ENCODE assay signal across 1 cellular context in the genomic region with DNA sequence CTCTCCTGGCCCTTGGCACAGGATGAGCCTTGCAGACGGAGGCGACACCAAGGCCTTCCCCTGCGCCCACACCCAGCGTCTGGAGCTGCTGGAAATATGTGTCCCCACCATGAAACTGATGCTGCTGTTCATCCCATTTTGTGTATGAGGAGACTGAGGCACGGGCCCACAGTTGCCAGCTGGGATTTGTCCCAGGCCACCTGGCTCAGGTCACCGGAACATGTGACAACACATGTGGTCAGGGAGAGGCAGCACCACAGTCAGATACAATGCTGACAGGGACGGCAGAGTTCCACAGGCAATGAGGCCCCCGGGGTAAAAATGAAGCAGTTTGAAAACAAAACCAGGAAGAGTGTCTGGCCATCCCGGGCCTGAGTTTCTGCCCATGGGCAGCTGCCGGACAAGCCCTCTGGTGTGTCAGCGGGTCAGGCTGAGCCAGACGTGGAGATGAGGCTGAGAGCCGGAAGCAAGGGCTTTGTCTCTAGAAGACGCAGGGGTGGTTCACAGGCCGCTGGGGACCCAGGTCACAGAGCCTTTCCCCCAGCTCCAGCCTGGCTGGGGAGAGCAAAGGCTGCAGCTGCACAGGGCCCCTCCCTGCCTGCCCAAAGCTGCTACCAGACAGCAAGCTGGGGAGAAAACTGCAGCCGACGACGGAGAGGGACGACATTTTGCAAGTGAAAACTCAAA.
TF ChIP-seq lines count a peak whose summit lies in the region.

No MANE protein-coding gene starts in this region.

TF ChIP-seq in K562, 482 proteins besides CTCF, POLR2A, EP300 and RAD21 (continued from another document):
- TF ChIP-seq, protein P1, sequence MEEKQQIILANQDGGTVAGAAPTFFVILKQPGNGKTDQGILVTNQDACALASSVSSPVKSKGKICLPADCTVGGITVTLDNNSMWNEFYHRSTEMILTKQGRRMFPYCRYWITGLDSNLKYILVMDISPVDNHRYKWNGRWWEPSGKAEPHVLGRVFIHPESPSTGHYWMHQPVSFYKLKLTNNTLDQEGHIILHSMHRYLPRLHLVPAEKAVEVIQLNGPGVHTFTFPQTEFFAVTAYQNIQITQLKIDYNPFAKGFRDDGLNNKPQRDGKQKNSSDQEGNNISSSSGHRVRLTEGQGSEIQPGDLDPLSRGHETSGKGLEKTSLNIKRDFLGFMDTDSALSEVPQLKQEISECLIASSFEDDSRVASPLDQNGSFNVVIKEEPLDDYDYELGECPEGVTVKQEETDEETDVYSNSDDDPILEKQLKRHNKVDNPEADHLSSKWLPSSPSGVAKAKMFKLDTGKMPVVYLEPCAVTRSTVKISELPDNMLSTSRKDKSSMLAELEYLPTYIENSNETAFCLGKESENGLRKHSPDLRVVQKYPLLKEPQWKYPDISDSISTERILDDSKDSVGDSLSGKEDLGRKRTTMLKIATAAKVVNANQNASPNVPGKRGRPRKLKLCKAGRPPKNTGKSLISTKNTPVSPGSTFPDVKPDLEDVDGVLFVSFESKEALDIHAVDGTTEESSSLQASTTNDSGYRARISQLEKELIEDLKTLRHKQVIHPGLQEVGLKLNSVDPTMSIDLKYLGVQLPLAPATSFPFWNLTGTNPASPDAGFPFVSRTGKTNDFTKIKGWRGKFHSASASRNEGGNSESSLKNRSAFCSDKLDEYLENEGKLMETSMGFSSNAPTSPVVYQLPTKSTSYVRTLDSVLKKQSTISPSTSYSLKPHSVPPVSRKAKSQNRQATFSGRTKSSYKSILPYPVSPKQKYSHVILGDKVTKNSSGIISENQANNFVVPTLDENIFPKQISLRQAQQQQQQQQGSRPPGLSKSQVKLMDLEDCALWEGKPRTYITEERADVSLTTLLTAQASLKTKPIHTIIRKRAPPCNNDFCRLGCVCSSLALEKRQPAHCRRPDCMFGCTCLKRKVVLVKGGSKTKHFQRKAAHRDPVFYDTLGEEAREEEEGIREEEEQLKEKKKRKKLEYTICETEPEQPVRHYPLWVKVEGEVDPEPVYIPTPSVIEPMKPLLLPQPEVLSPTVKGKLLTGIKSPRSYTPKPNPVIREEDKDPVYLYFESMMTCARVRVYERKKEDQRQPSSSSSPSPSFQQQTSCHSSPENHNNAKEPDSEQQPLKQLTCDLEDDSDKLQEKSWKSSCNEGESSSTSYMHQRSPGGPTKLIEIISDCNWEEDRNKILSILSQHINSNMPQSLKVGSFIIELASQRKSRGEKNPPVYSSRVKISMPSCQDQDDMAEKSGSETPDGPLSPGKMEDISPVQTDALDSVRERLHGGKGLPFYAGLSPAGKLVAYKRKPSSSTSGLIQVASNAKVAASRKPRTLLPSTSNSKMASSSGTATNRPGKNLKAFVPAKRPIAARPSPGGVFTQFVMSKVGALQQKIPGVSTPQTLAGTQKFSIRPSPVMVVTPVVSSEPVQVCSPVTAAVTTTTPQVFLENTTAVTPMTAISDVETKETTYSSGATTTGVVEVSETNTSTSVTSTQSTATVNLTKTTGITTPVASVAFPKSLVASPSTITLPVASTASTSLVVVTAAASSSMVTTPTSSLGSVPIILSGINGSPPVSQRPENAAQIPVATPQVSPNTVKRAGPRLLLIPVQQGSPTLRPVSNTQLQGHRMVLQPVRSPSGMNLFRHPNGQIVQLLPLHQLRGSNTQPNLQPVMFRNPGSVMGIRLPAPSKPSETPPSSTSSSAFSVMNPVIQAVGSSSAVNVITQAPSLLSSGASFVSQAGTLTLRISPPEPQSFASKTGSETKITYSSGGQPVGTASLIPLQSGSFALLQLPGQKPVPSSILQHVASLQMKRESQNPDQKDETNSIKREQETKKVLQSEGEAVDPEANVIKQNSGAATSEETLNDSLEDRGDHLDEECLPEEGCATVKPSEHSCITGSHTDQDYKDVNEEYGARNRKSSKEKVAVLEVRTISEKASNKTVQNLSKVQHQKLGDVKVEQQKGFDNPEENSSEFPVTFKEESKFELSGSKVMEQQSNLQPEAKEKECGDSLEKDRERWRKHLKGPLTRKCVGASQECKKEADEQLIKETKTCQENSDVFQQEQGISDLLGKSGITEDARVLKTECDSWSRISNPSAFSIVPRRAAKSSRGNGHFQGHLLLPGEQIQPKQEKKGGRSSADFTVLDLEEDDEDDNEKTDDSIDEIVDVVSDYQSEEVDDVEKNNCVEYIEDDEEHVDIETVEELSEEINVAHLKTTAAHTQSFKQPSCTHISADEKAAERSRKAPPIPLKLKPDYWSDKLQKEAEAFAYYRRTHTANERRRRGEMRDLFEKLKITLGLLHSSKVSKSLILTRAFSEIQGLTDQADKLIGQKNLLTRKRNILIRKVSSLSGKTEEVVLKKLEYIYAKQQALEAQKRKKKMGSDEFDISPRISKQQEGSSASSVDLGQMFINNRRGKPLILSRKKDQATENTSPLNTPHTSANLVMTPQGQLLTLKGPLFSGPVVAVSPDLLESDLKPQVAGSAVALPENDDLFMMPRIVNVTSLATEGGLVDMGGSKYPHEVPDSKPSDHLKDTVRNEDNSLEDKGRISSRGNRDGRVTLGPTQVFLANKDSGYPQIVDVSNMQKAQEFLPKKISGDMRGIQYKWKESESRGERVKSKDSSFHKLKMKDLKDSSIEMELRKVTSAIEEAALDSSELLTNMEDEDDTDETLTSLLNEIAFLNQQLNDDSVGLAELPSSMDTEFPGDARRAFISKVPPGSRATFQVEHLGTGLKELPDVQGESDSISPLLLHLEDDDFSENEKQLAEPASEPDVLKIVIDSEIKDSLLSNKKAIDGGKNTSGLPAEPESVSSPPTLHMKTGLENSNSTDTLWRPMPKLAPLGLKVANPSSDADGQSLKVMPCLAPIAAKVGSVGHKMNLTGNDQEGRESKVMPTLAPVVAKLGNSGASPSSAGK (IDR thresholded peaks at IDR 0.05) = peak; percentile 28; the same call in 1 of the 2 replicates
- TF ChIP-seq ZNF347 (CRISPR knock-in tag; IDR thresholded peaks at IDR 0.05; ENCODE audit: low read depth) (no peak), KDM1A (IDR thresholded peaks at IDR 0.05) (0 out of 4 replicates have a peak, but pooled peaks of 1 of the 2 experiments have one; percentile 9), TOE1 (IDR thresholded peaks at IDR 0.05; ENCODE audit: borderline replicate concordance) (no peak), TOE1 (CRISPR knock-in tag; IDR thresholded peaks at IDR 0.05; ENCODE audit: borderline replicate concordance, low read depth) (no peak), SAFB2 (IDR thresholded peaks at IDR 0.05; ENCODE audit: borderline replicate concordance, low read depth, low read length, severe bottlenecking) (no peak), ZNF3 (CRISPR knock-in tag; IDR thresholded peaks at IDR 0.05) (no peak)
- TF ChIP-seq, protein P2, sequence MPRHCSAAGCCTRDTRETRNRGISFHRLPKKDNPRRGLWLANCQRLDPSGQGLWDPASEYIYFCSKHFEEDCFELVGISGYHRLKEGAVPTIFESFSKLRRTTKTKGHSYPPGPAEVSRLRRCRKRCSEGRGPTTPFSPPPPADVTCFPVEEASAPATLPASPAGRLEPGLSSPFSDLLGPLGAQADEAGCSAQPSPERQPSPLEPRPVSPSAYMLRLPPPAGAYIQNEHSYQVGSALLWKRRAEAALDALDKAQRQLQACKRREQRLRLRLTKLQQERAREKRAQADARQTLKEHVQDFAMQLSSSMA (CRISPR knock-in tag; IDR thresholded peaks at IDR 0.05) = no peak
- TF ChIP-seq, protein P3, sequence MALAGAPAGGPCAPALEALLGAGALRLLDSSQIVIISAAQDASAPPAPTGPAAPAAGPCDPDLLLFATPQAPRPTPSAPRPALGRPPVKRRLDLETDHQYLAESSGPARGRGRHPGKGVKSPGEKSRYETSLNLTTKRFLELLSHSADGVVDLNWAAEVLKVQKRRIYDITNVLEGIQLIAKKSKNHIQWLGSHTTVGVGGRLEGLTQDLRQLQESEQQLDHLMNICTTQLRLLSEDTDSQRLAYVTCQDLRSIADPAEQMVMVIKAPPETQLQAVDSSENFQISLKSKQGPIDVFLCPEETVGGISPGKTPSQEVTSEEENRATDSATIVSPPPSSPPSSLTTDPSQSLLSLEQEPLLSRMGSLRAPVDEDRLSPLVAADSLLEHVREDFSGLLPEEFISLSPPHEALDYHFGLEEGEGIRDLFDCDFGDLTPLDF (CRISPR knock-in tag; IDR thresholded peaks at IDR 0.05) = no peak
